In genomic region chr12:111741235-111741812, GRCh38 we compare ENCODE assay signal across 1 cellular context.
TF ChIP-seq lines count a peak whose summit lies in the region.

No MANE protein-coding gene starts in this region.

TF ChIP-seq in IMR-90, 13 proteins besides CTCF, POLR2A, EP300 and RAD21 (continued from another document):
- TF ChIP-seq FOS (IDR thresholded peaks at IDR 0.05; ENCODE audit: low read depth, low read length), result no peak
- no peak for TF ChIP-seq RCOR1 (IDR thresholded peaks at IDR 0.05; ENCODE audit: insufficient replicate concordance, low read length)
- no peak for TF ChIP-seq USF2 (IDR thresholded peaks at IDR 0.05; ENCODE audit: low read depth, low read length)
- TF ChIP-seq MXI1 (IDR thresholded peaks at IDR 0.05; ENCODE audit: borderline replicate concordance, low read depth, low read length), result no peak
